Comparison of ENCODE assay signal across 1 cellular context in the genomic region with DNA sequence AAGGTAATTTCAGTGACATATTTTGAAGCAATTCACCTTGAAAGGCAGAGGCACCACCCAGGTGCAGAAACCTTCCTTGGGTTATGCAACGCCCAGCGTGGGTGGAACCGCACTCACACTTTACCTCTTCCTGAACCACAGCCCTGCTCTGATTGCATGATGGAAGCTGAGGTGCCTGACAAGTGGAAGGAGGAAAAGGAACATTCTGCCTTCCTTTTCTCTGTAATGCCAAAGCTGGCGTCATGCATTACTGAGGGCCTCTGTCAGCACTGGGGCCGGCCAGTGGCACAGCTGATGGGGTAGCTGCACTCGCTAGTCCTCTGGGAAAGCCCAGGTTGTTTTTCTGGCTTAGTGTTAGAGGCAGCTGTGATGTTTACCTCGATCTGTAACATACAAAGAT.
TF ChIP-seq lines count a peak whose summit lies in the region.

No MANE protein-coding gene starts in this region.

TF ChIP-seq in GM12878, 131 proteins besides CTCF, POLR2A, EP300 and RAD21 (continued from another document):
- TF ChIP-seq ZBTB4 (CRISPR knock-in tag; IDR thresholded peaks at IDR 0.05) = no peak
- TF ChIP-seq EED (IDR thresholded peaks at IDR 0.05; ENCODE audit: low read depth) = peak; percentile 88
- no peak for TF ChIP-seq MAX (IDR thresholded peaks at IDR 0.05; ENCODE audit: low read depth, low read length)
- TF ChIP-seq, protein P1, sequence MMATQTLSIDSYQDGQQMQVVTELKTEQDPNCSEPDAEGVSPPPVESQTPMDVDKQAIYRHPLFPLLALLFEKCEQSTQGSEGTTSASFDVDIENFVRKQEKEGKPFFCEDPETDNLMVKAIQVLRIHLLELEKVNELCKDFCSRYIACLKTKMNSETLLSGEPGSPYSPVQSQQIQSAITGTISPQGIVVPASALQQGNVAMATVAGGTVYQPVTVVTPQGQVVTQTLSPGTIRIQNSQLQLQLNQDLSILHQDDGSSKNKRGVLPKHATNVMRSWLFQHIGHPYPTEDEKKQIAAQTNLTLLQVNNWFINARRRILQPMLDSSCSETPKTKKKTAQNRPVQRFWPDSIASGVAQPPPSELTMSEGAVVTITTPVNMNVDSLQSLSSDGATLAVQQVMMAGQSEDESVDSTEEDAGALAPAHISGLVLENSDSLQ (IDR thresholded peaks at IDR 0.05) = no peak
- TF ChIP-seq YBX1 (IDR thresholded peaks at IDR 0.05) = no peak
- TF ChIP-seq BHLHE40 (IDR thresholded peaks at IDR 0.05; ENCODE audit: borderline replicate concordance in 1 of 2, low read depth in 2 of 2, low read length in 1 of 2) = peak in 1 of 2 experiments; percentile 35; a peak in 1 of 4 replicates
- TF ChIP-seq NFIC (IDR thresholded peaks at IDR 0.05; ENCODE audit: low read depth, low read length) = peak; percentile 35; the same call in 1 of the 2 replicates
- TF ChIP-seq ZBTB11 (CRISPR knock-in tag; IDR thresholded peaks at IDR 0.05) = no peak
- TF ChIP-seq ETV6 (conservative IDR thresholded peaks at IDR 0.05 in 1 of 2, IDR thresholded peaks at IDR 0.05 in 1 of 2; ENCODE audit: borderline replicate concordance in 1 of 2, low read depth in 1 of 2) = peak in 1 of 2 experiments; percentile 40; a peak in 1 of 4 replicates
- no peak for TF ChIP-seq PAX8 (IDR thresholded peaks at IDR 0.05)
- TF ChIP-seq SREBF1 (IDR thresholded peaks at IDR 0.05; ENCODE audit: low read length) = no peak
- peak in 1 of 2 experiments; percentile 91; a peak in 2 of 3 replicates for TF ChIP-seq EGR1 (IDR thresholded peaks at IDR 0.05; ENCODE audit: borderline replicate concordance in 1 of 2, low read depth in 2 of 2, low read length in 2 of 2)
- TF ChIP-seq FOXK2 (IDR thresholded peaks at IDR 0.05) = no peak
- TF ChIP-seq IKZF2 (IDR thresholded peaks at IDR 0.05) = peak; percentile 16 to 49; a peak in 2 of 4 replicates
- no peak for TF ChIP-seq CHD4 (IDR thresholded peaks at IDR 0.05)
- no peak for TF ChIP-seq NRF1 (conservative IDR thresholded peaks at IDR 0.05; ENCODE audit: low read depth, low read length)
